ENCODE assay signal across 10 cellular contexts in the genomic region with DNA sequence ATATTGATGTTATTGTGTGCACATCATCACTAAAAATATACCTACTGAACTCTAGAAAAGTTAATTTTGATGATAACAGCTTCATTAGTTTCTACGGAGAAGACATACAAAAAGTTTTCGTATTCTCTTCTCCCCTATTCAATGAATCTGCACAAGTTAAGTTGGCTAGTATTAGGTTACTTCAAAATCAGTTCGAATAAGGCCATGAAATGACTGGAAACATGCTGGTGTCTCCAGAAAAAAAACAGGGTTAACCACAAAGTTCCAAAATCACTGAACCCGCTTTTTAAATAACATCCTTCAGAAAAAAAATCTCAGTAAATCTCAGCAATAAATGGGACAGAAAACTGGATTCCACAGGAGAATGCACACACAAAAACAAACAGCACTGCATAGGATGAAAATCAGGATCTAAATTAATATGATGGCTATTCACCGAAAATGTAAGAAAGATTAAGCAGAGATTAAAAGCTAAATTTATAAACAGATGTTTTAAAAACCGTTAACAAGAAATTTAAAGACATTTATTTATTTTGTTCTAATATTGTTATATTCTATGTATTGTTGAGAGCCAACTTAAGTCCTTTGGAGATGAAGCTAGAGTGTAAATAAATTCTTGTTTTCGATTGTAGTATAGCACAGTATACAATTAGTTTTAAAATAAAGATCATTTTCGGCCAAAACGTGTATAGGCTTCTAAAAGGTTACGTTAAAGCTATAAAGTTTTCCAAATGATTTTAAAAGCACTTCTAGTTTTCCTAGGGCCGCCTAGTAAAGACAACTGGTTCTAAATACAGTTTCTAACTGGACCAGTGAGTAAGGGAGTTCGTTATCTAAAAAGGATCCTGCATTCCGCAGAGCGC. TPM values are rescaled to one million over a fixed set of nuclear protein-coding genes. Genes with fewer than 3 reads are reported as not detected.
DNase-seq lines count a peak whose midpoint lies in the region; ATAC-seq and TF ChIP-seq lines count a peak whose summit lies in the region.
"Had no signal": no experiment of that assay in that cellular context is flagged by ENCODE, and none has a peak within 500 bp of the region (broad histone marks: within the 10 kb centered on the region; RNA-seq: fewer than 3 reads in every experiment).

No MANE protein-coding gene starts in this region.

- no peaks in the 10 kb centered on the region for H3K9me3 Mint-ChIP-seq in activated naive CD8-positive, alpha-beta T cell treated with anti-CD3 and anti-CD28 coated beads for 36 hours

- H3K27ac ChIP-seq in smooth muscle cell (ENCODE audit: low read depth) = no peak overlapping the region
- H3K27ac ChIP-seq: VCaP had no signal

- no peaks in the 10 kb centered on the region for H3K36me3 ChIP-seq in smooth muscle cell (ENCODE audit: low read depth)

- no peak overlapping the region for H3K9ac ChIP-seq in smooth muscle cell (ENCODE audit: low read depth)

- peaks cover 5% of the 10 kb centered on the region for H3K4me1 Mint-ChIP-seq in activated naive CD8-positive, alpha-beta T cell treated with anti-CD3 and anti-CD28 coated beads for 36 hours

- peak overlapping the region; percentile 85 for H3K4me3 Mint-ChIP-seq in activated naive CD8-positive, alpha-beta T cell treated with anti-CD3 and anti-CD28 coated beads for 36 hours

- H3K27ac Mint-ChIP-seq in activated naive CD8-positive, alpha-beta T cell treated with anti-CD3 and anti-CD28 coated beads for 36 hours = no peak overlapping the region

- H3K36me3 Mint-ChIP-seq in activated naive CD8-positive, alpha-beta T cell treated with anti-CD3 and anti-CD28 coated beads for 36 hours = no peaks in the 10 kb centered on the region

- ATAC-seq in GM18858 (IDR thresholded peaks at IDR 0.05; ENCODE audit: unreplicated experiment) = no peak

- no peaks in the 10 kb centered on the region for H3K9me3 ChIP-seq in smooth muscle cell (replicated peaks; ENCODE audit: low read depth)

- peaks cover 35% of the 10 kb centered on the region for H3K27me3 Mint-ChIP-seq in activated naive CD8-positive, alpha-beta T cell treated with anti-CD3 and anti-CD28 coated beads for 36 hours

- H2AFZ ChIP-seq in smooth muscle cell (ENCODE audit: low read depth) = peak overlapping the region; percentile 78

- H3K4me3 ChIP-seq in smooth muscle cell = peak overlapping the region; percentile 51

- H3K79me2 ChIP-seq in smooth muscle cell (ENCODE audit: low read depth) = no peaks in the 10 kb centered on the region

- no peak for TF ChIP-seq CTCF in smooth muscle cell (IDR thresholded peaks at IDR 0.05; ENCODE audit: borderline replicate concordance, insufficient read depth, poor library complexity, severe bottlenecking)

- H3K4me2 ChIP-seq in smooth muscle cell = peak overlapping the region; percentile 88

- peaks cover 59% of the 10 kb centered on the region for H3K27me3 ChIP-seq in smooth muscle cell (ENCODE audit: low read depth)

- 54% methylated on average over 14 of the region's 14 CpGs for WGBS in smooth muscle cell (ENCODE audit: low lambda C conversion rate)

- no peaks in the 10 kb centered on the region for H3F3A ChIP-seq in smooth muscle cell (ENCODE audit: low read depth)

- H3K4me1 ChIP-seq in smooth muscle cell (ENCODE audit: low read depth) = peaks cover 16% of the 10 kb centered on the region

- no peaks in the 10 kb centered on the region for H4K20me1 ChIP-seq in smooth muscle cell (ENCODE audit: low read depth)

- peak; percentile 58 for DNase-seq in DMS 273 (lab: John Stamatoyannopoulos, UW; ENCODE audit: unreplicated experiment)
- no peak for DNase-seq in DMS 273 treated with DMSO at 0.1 percent for 48 hours (lab: John Stamatoyannopoulos, UW)
- no peak for DNase-seq in activated naive CD8-positive, alpha-beta T cell treated with anti-CD3 and anti-CD28 coated beads for 36 hours
- peak; percentile 60 for DNase-seq in inferior parietal cortex (ENCODE audit: extremely low spot score)
- no peak for DNase-seq in smooth muscle cell (lab: John Stamatoyannopoulos, UW; ENCODE audit: unreplicated experiment)
- DNase-seq in COR-L47 (lab: John Stamatoyannopoulos, UW) = no peak
- no peak for DNase-seq in DMS53 treated with DMSO at 0.1 percent for 48 hours (lab: John Stamatoyannopoulos, UW; ENCODE audit: unreplicated experiment)

RNA-seq across cellular contexts. Expression of a gene that starts 1.0 kb away (rescaled TPM):
- total RNA-seq in activated naive CD8-positive, alpha-beta T cell treated with anti-CD3 and anti-CD28 coated beads for 36 hours = under 1 TPM in 1 of 2 experiments, not detected in 1; 0.10 TPM
- total RNA-seq in smooth muscle cell = 0.54 TPM in 1 of 2 replicates, not detected in the other
- polyA plus RNA-seq in smooth muscle cell = not detected in 2 replicates
- total RNA-seq: HT1080 had no signal

Comparison
In these comparisons a context has a peak if more than half of its experiments do, and no peak if none do; other contexts are left out.
1. DNase-seq: peak in DMS 273 (single experiment) and inferior parietal cortex (single experiment); none in DMS 273 treated with DMSO at 0.1 percent for 48 hours (single experiment), activated naive CD8-positive, alpha-beta T cell treated with anti-CD3 and anti-CD28 coated beads for 36 hours (single experiment), smooth muscle cell (single experiment), COR-L47 (single experiment) and DMS53 treated with DMSO at 0.1 percent for 48 hours (single experiment).